ENCODE assay signal across 16 cellular contexts in genomic region chr4:48801016-48801715, GRCh38.
"Had no signal": no experiment of that assay in that cellular context is flagged by ENCODE, and none has a peak within 500 bp of the region (broad histone marks: within the 10 kb centered on the region; RNA-seq: fewer than 3 reads in every experiment).

No MANE protein-coding gene starts in this region.

- H3K4me3 ChIP-seq: colonic mucosa, psoas muscle, suprapubic skin, upper lobe of right lung had no signal

- DNase-seq: activated CD4-positive, alpha-beta T cell treated with anti-CD3 and anti-CD28 coated beads, Interleukin-2, amount 10 ng/mL, durations not matched to agents 24 days and 14 days; activated naive CD4-positive, alpha-beta T cell treated with anti-CD3 and anti-CD28 coated beads, Interleukin-2, amount 10 ng/mL, durations not matched to agents 7 days and 5 days; caudate nucleus; colonic mucosa; effector memory CD4-positive, alpha-beta T cell; hypothalamus; immature natural killer cell; occipital lobe; psoas muscle; stimulated activated CD4-positive, alpha-beta T cell treated with anti-CD3 and anti-CD28 coated beads, Interleukin-12 subunit alpha, Interleukin-12 subunit beta, amount 100 ng/mL, for 4 hours; stimulated activated naive CD4-positive, alpha-beta T cell; upper lobe of right lung had no signal

- H3K4me1 ChIP-seq: colonic mucosa, psoas muscle, upper lobe of right lung had no signal

- H3K9me3 Mint-ChIP-seq: activated CD4-positive, alpha-beta T cell treated with anti-CD3 and anti-CD28 coated beads, Interleukin-2, amount 10 ng/mL, durations not matched to agents 24 days and 14 days; activated naive CD4-positive, alpha-beta T cell treated with anti-CD3 and anti-CD28 coated beads, Interleukin-2, amount 10 ng/mL, durations not matched to agents 7 days and 5 days; activated T-helper 17 cell treated with anti-CD3 and anti-CD28 coated beads, Interleukin-2, amount 50 U/mL, for 72 hours; immature natural killer cell; memory B cell; nephron had no signal

- H3K9me3 ChIP-seq: colonic mucosa, psoas muscle, suprapubic skin, upper lobe of right lung had no signal

- H3K27me3 Mint-ChIP-seq: activated CD4-positive, alpha-beta T cell treated with anti-CD3 and anti-CD28 coated beads, Interleukin-2, amount 10 ng/mL, durations not matched to agents 24 days and 14 days had no signal

- H3K36me3 ChIP-seq: colonic mucosa, suprapubic skin, upper lobe of right lung had no signal

- H3K4me3 Mint-ChIP-seq: activated CD4-positive, alpha-beta T cell treated with anti-CD3 and anti-CD28 coated beads, Interleukin-2, amount 10 ng/mL, durations not matched to agents 24 days and 14 days; activated naive CD4-positive, alpha-beta T cell treated with anti-CD3 and anti-CD28 coated beads, Interleukin-2, amount 10 ng/mL, durations not matched to agents 7 days and 5 days; activated T-helper 17 cell treated with anti-CD3 and anti-CD28 coated beads, Interleukin-2, amount 50 U/mL, for 72 hours; immature natural killer cell; memory B cell; nephron had no signal

- H3K27ac ChIP-seq: colonic mucosa, psoas muscle, suprapubic skin, upper lobe of right lung had no signal

- H3K27ac Mint-ChIP-seq: activated CD4-positive, alpha-beta T cell treated with anti-CD3 and anti-CD28 coated beads, Interleukin-2, amount 10 ng/mL, durations not matched to agents 24 days and 14 days; activated naive CD4-positive, alpha-beta T cell treated with anti-CD3 and anti-CD28 coated beads, Interleukin-2, amount 10 ng/mL, durations not matched to agents 7 days and 5 days; activated T-helper 17 cell treated with anti-CD3 and anti-CD28 coated beads, Interleukin-2, amount 50 U/mL, for 72 hours; immature natural killer cell; memory B cell had no signal

- H3K4me1 Mint-ChIP-seq: activated CD4-positive, alpha-beta T cell treated with anti-CD3 and anti-CD28 coated beads, Interleukin-2, amount 10 ng/mL, durations not matched to agents 24 days and 14 days; activated naive CD4-positive, alpha-beta T cell treated with anti-CD3 and anti-CD28 coated beads, Interleukin-2, amount 10 ng/mL, durations not matched to agents 7 days and 5 days; activated T-helper 17 cell treated with anti-CD3 and anti-CD28 coated beads, Interleukin-2, amount 50 U/mL, for 72 hours; immature natural killer cell; memory B cell had no signal

- ATAC-seq: activated T-helper 17 cell treated with anti-CD3 and anti-CD28 coated beads, Interleukin-2, amount 50 U/mL, for 72 hours; psoas muscle; upper lobe of right lung had no signal

- H3K27me3 ChIP-seq: colonic mucosa, upper lobe of right lung had no signal

- H3K36me3 Mint-ChIP-seq: activated naive CD4-positive, alpha-beta T cell treated with anti-CD3 and anti-CD28 coated beads, Interleukin-2, amount 10 ng/mL, durations not matched to agents 7 days and 5 days; immature natural killer cell had no signal
